In genomic region chr14:61547186-61548121, GRCh38 we compare ENCODE assay signal across 10 cellular contexts.
DNase-seq lines count a peak whose midpoint lies in the region; ATAC-seq, FAIRE-seq and TF ChIP-seq lines count a peak whose summit lies in the region.
"Had no signal": no experiment of that assay in that cellular context is flagged by ENCODE, and none has a peak within 500 bp of the region (broad histone marks: within the 10 kb centered on the region; RNA-seq: fewer than 3 reads in every experiment).

No MANE protein-coding gene starts in this region.

- peak overlapping the region; percentile 40 for H2AFZ ChIP-seq in astrocyte (ENCODE audit: low read depth, low read length)

- CTCF ChIA-PET in AG04450 (lab: Charles Lee) = interaction anchor here (0.6 to 1.4 kb wide), 8 partner anchors 10 to 1145 kb away, joined by 3 to 7 read pairs (median 4); no protein-coding TSS in a partner anchor

- POLR2A ChIA-PET in AG04450 (lab: Yijun Ruan, JAX) = interaction anchor here (0.7 to 1.3 kb wide), 6 partner anchors 10 to 72 kb away, joined by 3 to 11 read pairs (median 6); no protein-coding TSS in a partner anchor

- FAIRE-seq in astrocyte (lab: Jason Lieb, UNC) = peak; percentile 59

- TF ChIP-seq CTCF in AG04450 (IDR thresholded peaks at IDR 0.05; ENCODE audit: low read depth, low read length) (no peak), HFFc6 (IDR thresholded peaks at IDR 0.05) (no peak), astrocyte (IDR thresholded peaks at IDR 0.05; ENCODE audit: insufficient read depth, low read depth, low read length) (no peak), left lung (IDR thresholded peaks at IDR 0.05) (no peak)

- H3K4me1 Mint-ChIP-seq in HFFc6 (ENCODE audit: low read depth) (peaks cover 58% of the 10 kb centered on the region), astrocyte (ENCODE audit: low read depth, unreplicated experiment) (peaks cover 21% of the 10 kb centered on the region)

- H3K4me3 Mint-ChIP-seq in HFFc6 (peak overlapping the region; percentile 58), astrocyte (ENCODE audit: unreplicated experiment) (no peak overlapping the region)
- H3K4me3 Mint-ChIP-seq: activated T-helper 1 cell treated with anti-CD3 and anti-CD28 coated beads, Interleukin-12 subunit alpha, Interleukin-12 subunit beta, Interleukin-2, Interleukin-4 antibody, amounts not matched to agents 30 ng/mL and 10 ng/mL and 1 ng/mL, durations not matched to agents 14 hours and 24 hours and 36 hours had no signal

- H3K9ac ChIP-seq in astrocyte (ENCODE audit: low read length) = peak overlapping the region; percentile 31

- H3K36me3 Mint-ChIP-seq in HFFc6 (ENCODE audit: low read depth) = no peaks in the 10 kb centered on the region
- H3K36me3 Mint-ChIP-seq in astrocyte (ENCODE audit: low read depth, unreplicated experiment) = peaks cover 2% of the 10 kb centered on the region

- intact Hi-C loops in left lung (cut with DNase I) = no loop called here

- H4K20me1 ChIP-seq in astrocyte (ENCODE audit: insufficient read depth, low read length) = no peaks in the 10 kb centered on the region

- DNase-seq in AG04450 (ENCODE audit: low read depth, low spot score) = no peak
- DNase-seq in HFFc6 = peak; percentile 82
- DNase-seq in astrocyte (ENCODE audit: low read depth) = peak; percentile 89
- DNase-seq in left lung = no peak
- no peak for DNase-seq in T-helper 1 cell
- DNase-seq in COLO668 (lab: John Stamatoyannopoulos, UW; ENCODE audit: unreplicated experiment) = no peak
- no peak for DNase-seq in hepatic stellate cell (ENCODE audit: low spot score)
- DNase-seq: DND-41 had no signal

- H3K36me3 ChIP-seq in astrocyte (ENCODE audit: insufficient read depth, low read length) (no peaks in the 10 kb centered on the region), left lung (peaks cover 0 to 38% of the 10 kb centered on the region in 2 donors)

- peak overlapping the region; percentile 43 for H3K4me2 ChIP-seq in astrocyte (ENCODE audit: low read length)

- H3K4me3 ChIP-seq in AG04450 (ENCODE audit: low read depth, low read length) (no peak overlapping the region), astrocyte (ENCODE audit: insufficient read depth, low read depth, low read length) (no peak overlapping the region), left lung (no peak overlapping the region)

- no peaks in the 10 kb centered on the region for H3K79me2 ChIP-seq in astrocyte (ENCODE audit: insufficient read depth, low read length)

- H3K27ac Mint-ChIP-seq in HFFc6 (peak overlapping the region; percentile 87), astrocyte (ENCODE audit: unreplicated experiment) (peak overlapping the region; percentile 98)
- H3K27ac Mint-ChIP-seq: activated T-helper 1 cell treated with anti-CD3 and anti-CD28 coated beads, Interleukin-12 subunit alpha, Interleukin-12 subunit beta, Interleukin-2, Interleukin-4 antibody, amounts not matched to agents 30 ng/mL and 10 ng/mL and 1 ng/mL, durations not matched to agents 14 hours and 24 hours and 36 hours had no signal

- H3K27me3 ChIP-seq in AG04450 (ENCODE audit: control insufficient read depth, insufficient read depth, low read length) (no peaks in the 10 kb centered on the region), astrocyte (ENCODE audit: insufficient read depth, low read length) (no peaks in the 10 kb centered on the region), left lung (no peaks in the 10 kb centered on the region)

- peak; percentile 27 for ATAC-seq in left lung
- ATAC-seq in HG03521 (IDR thresholded peaks at IDR 0.05; ENCODE audit: unreplicated experiment) = no peak

- H3K27me3 Mint-ChIP-seq in HFFc6 (ENCODE audit: insufficient read depth) = no peaks in the 10 kb centered on the region; the same call in none of the 2 replicates
- no peaks in the 10 kb centered on the region for H3K27me3 Mint-ChIP-seq in astrocyte (ENCODE audit: low read depth, unreplicated experiment)

- H3K9me3 Mint-ChIP-seq in HFFc6 = no peaks in the 10 kb centered on the region
- H3K9me3 Mint-ChIP-seq in astrocyte (ENCODE audit: unreplicated experiment) = no peaks in the 10 kb centered on the region
- H3K9me3 Mint-ChIP-seq: activated T-helper 1 cell treated with anti-CD3 and anti-CD28 coated beads, Interleukin-12 subunit alpha, Interleukin-12 subunit beta, Interleukin-2, Interleukin-4 antibody, amounts not matched to agents 30 ng/mL and 10 ng/mL and 1 ng/mL, durations not matched to agents 14 hours and 24 hours and 36 hours had no signal

- peak overlapping the region; percentile 87 for H3K27ac ChIP-seq in AG04450 (ENCODE audit: low read depth, low read length)
- peak overlapping the region; percentile 77 for H3K27ac ChIP-seq in astrocyte (ENCODE audit: low read depth, low read length)
- peak overlapping the region; percentile 50 to 51 for H3K27ac ChIP-seq in left lung

- peaks cover 18% of the 10 kb centered on the region for H3K4me1 ChIP-seq in astrocyte (ENCODE audit: insufficient read depth, low read length)
- peaks cover 15 to 88% of the 10 kb centered on the region in 2 donors for H3K4me1 ChIP-seq in left lung

- H3K9me3 ChIP-seq in AG04450 (ENCODE audit: control insufficient read depth, insufficient read depth, low read length) (no peaks in the 10 kb centered on the region), astrocyte (ENCODE audit: insufficient read depth, low read depth, low read length) (no peaks in the 10 kb centered on the region), left lung (no peaks in the 10 kb centered on the region)

Comparison
In these comparisons a context has a peak if more than half of its experiments do, and no peak if none do; other contexts are left out.
1. DNase-seq: peak in HFFc6 (single experiment) and astrocyte (single experiment); none in AG04450 (single experiment), left lung (0 of 2), T-helper 1 cell (0 of 5), COLO668 (single experiment) and hepatic stellate cell (single experiment).
2. Peak in every context shown above with its lines, with median percentiles within 50 percentile points of each other: H3K27ac ChIP-seq.